Comparison of ENCODE assay signal across 17 cellular contexts in genomic region chr1:30323352-30323751, GRCh38.
DNase-seq lines count a peak whose midpoint lies in the region.
"Had no signal": no experiment of that assay in that cellular context is flagged by ENCODE, and none has a peak within 500 bp of the region (broad histone marks: within the 10 kb centered on the region; RNA-seq: fewer than 3 reads in every experiment).

No MANE protein-coding gene starts in this region.

- H4K20me1 ChIP-seq in BLaER1 treated with 17β-estradiol and CSF1 and Interleukin-3, amounts not matched to agents 10 nM and 100 nM: peaks cover 0 to 5% (median 0%) of the 10 kb centered on the region in 11 experiments; a peak in 2 of 22 replicates

- no peak overlapping the region for H3K27ac ChIP-seq in BLaER1 treated with 17β-estradiol and CSF1 and Interleukin-3, amounts not matched to agents 10 nM and 100 nM
- no peak overlapping the region for H3K27ac ChIP-seq in effector memory CD4-positive, alpha-beta T cell (ENCODE audit: insufficient read depth, low read length, poor library complexity, severe bottlenecking)
- H3K27ac ChIP-seq: HL-60 had no signal

- H3K9me3 ChIP-seq in BLaER1 treated with 17β-estradiol and CSF1 and Interleukin-3, amounts not matched to agents 10 nM and 100 nM (replicated peaks in 1 of 11): no peaks in the 10 kb centered on the region
- no peaks in the 10 kb centered on the region for H3K9me3 ChIP-seq in effector memory CD4-positive, alpha-beta T cell (ENCODE audit: control insufficient read depth, low read length)

- H3K27me3 ChIP-seq in BLaER1 treated with 17β-estradiol and CSF1 and Interleukin-3, amounts not matched to agents 10 nM and 100 nM: peaks cover 0 to 11% (median 0%) of the 10 kb centered on the region in 11 experiments; a peak in 3 of 22 replicates
- H3K27me3 ChIP-seq in effector memory CD4-positive, alpha-beta T cell (replicated peaks; ENCODE audit: control insufficient read depth, insufficient read depth, low read length, poor library complexity, severe bottlenecking): no peaks in the 10 kb centered on the region

- DNase-seq in activated CD8-positive, alpha-beta memory T cell treated with anti-CD3 and anti-CD28 coated beads for 24 hours: peak; percentile 43
- no peak for DNase-seq in activated CD8-positive, alpha-beta memory T cell treated with anti-CD3 and anti-CD28 coated beads, Interleukin-2, amount 50 U/mL, for 4 hours
- DNase-seq in ecto neural progenitor cell (ENCODE audit: low spot score) (peak; percentile 30), NK-92 (lab: John Stamatoyannopoulos, UW; ENCODE audit: unreplicated experiment) (no peak)
- DNase-seq in stimulated activated CD8-positive, alpha-beta memory T cell treated with anti-CD3 and anti-CD28 coated beads, Interleukin-4, amount 100 ng/mL, for 48 hours: peak; percentile 9
- no peak for DNase-seq in effector memory CD4-positive, alpha-beta T cell
- DNase-seq: 8988T; AML-193; C1 segment of cervical spinal cord; Calu3; CD4-positive, alpha-beta T cell; DMS 273 treated with DMSO at 0.1 percent for 48 hours; DMS79 had no signal

- H3K4me2 ChIP-seq in BLaER1 treated with 17β-estradiol and CSF1 and Interleukin-3, amounts not matched to agents 10 nM and 100 nM: peak overlapping the region in 7 of 11 experiments; percentile 35 to 89 (median 82); a peak in 9 of 22 replicates
- H3K4me2 ChIP-seq: GM23338 had no signal

- no peaks in the 10 kb centered on the region for H3K36me3 ChIP-seq in BLaER1 treated with 17β-estradiol and CSF1 and Interleukin-3, amounts not matched to agents 10 nM and 100 nM
- H3K36me3 ChIP-seq in effector memory CD4-positive, alpha-beta T cell (ENCODE audit: control insufficient read depth, insufficient read depth, low read length): no peaks in the 10 kb centered on the region

- peaks cover 11 to 82% (median 70%) of the 10 kb centered on the region in 10 experiments for H3K4me1 ChIP-seq in BLaER1 treated with 17β-estradiol and CSF1 and Interleukin-3, amounts not matched to agents 10 nM and 100 nM
- H3K4me1 ChIP-seq in effector memory CD4-positive, alpha-beta T cell (ENCODE audit: control insufficient read depth, insufficient read depth, low read length, poor library complexity, severe bottlenecking): no peaks in the 10 kb centered on the region

- no peak overlapping the region for H3K9ac ChIP-seq in BLaER1 treated with 17β-estradiol and CSF1 and Interleukin-3, amounts not matched to agents 10 nM and 100 nM

- H3K4me3 ChIP-seq in BLaER1 treated with 17β-estradiol and CSF1 and Interleukin-3, amounts not matched to agents 10 nM and 100 nM: no peak overlapping the region
- no peak overlapping the region for H3K4me3 ChIP-seq in effector memory CD4-positive, alpha-beta T cell (ENCODE audit: insufficient read depth, low read depth, low read length, poor library complexity, severe bottlenecking)
- H3K4me3 ChIP-seq: GM12878, GM23338 had no signal

Comparison
In these comparisons a context has a peak if more than half of its experiments do, and no peak if none do; other contexts are left out.
1. DNase-seq: peak in activated CD8-positive, alpha-beta memory T cell treated with anti-CD3 and anti-CD28 coated beads for 24 hours (single experiment), ecto neural progenitor cell (single experiment) and stimulated activated CD8-positive, alpha-beta memory T cell treated with anti-CD3 and anti-CD28 coated beads, Interleukin-4, amount 100 ng/mL, for 48 hours (single experiment); none in activated CD8-positive, alpha-beta memory T cell treated with anti-CD3 and anti-CD28 coated beads, Interleukin-2, amount 50 U/mL, for 4 hours (single experiment), effector memory CD4-positive, alpha-beta T cell (0 of 3) and NK-92 (single experiment).